Comparison of ENCODE assay signal across 8 cellular contexts in genomic region chr10:15439381-15439837, GRCh38.
DNase-seq lines count a peak whose midpoint lies in the region; ATAC-seq and TF ChIP-seq lines count a peak whose summit lies in the region.

No MANE protein-coding gene starts in this region.

- H3K4me1 Mint-ChIP-seq in Caco-2 (ENCODE audit: low read depth, unreplicated experiment): peaks cover 17% of the 10 kb centered on the region

- peaks cover 6% of the 10 kb centered on the region for H3K27me3 Mint-ChIP-seq in Caco-2 (ENCODE audit: insufficient read depth, unreplicated experiment)

- H3K4me3 Mint-ChIP-seq in Caco-2 (ENCODE audit: unreplicated experiment): peak overlapping the region; percentile 60

- POLR2A ChIA-PET in Caco-2 (lab: Charles Lee): interaction anchor here (0.6 kb wide), 1 partner anchor 269 kb away, joined by 3 read pairs; no protein-coding TSS in a partner anchor

- H3K4me1 ChIP-seq in Caco-2: peaks cover 7% of the 10 kb centered on the region

- H3K27ac Mint-ChIP-seq in Caco-2 (ENCODE audit: unreplicated experiment): no peak overlapping the region

- intact Hi-C loops in Caco-2 (cut with micrococcal nuclease; ENCODE audit: unreplicated experiment): no loop called here
- intact Hi-C loops in posterior vena cava (cut with DNase I): loop anchor here (10.0 kb wide), 1 partner anchor 285 kb away; no protein-coding TSS in a partner anchor

- no peak for ATAC-seq in GM21786 (IDR thresholded peaks at IDR 0.05; ENCODE audit: unreplicated experiment)

- CTCF ChIA-PET in Caco-2 (lab: Charles Lee): interaction anchor here (0.5 to 1.0 kb wide), 4 partner anchors 9 to 118 kb away, joined by 3 to 4 read pairs (median 3); no protein-coding TSS in a partner anchor

- no peaks in the 10 kb centered on the region for H3K36me3 Mint-ChIP-seq in Caco-2 (ENCODE audit: insufficient read depth, unreplicated experiment)

- DNase-seq in Caco-2 (peak in 1 of 2 experiments; percentile 39), T1000 (lab: John Stamatoyannopoulos, UW) (peak; percentile 90), glomerular visceral epithelial cell (ENCODE audit: extremely low spot score) (peak; percentile 24), posterior vena cava (ENCODE audit: low spot score) (peak; percentile 86), OCI-M2 (lab: John Stamatoyannopoulos, UW; ENCODE audit: unreplicated experiment) (no peak), HT-29 (ENCODE audit: low spot score) (no peak), GM19238 (ENCODE audit: insufficient read length, low spot score) (no peak)

- peak; percentile 34 to 62 for TF ChIP-seq CTCF in Caco-2 (IDR thresholded peaks at IDR 0.05; ENCODE audit: insufficient read depth in 1 of 2, low read depth in 1 of 2, low read length in 1 of 2, severe bottlenecking in 1 of 2, unreplicated experiment in 1 of 2)

- H3K4me3 ChIP-seq in Caco-2 (ENCODE audit: low read depth, low read length): peak overlapping the region; percentile 8

- no peaks in the 10 kb centered on the region for H3K9me3 ChIP-seq in Caco-2

- BruUV-seq in Caco-2 (replicated peaks; lab: Mats Ljungman, UMichigan): no TSS peak

- H3K9me3 Mint-ChIP-seq in Caco-2 (ENCODE audit: unreplicated experiment): no peaks in the 10 kb centered on the region

- no peaks in the 10 kb centered on the region for H3K36me3 ChIP-seq in Caco-2 (ENCODE audit: control insufficient read depth, insufficient read depth, low read length)

- H3K27me3 ChIP-seq in Caco-2 (replicated peaks; ENCODE audit: control insufficient read depth, insufficient read depth, low read length): no peaks in the 10 kb centered on the region

Comparison
In these comparisons a context has a peak if more than half of its experiments do, and no peak if none do; other contexts are left out.
1. DNase-seq: peak in T1000 (single experiment), glomerular visceral epithelial cell (single experiment) and posterior vena cava (single experiment); none in OCI-M2 (single experiment), HT-29 (single experiment) and GM19238 (single experiment).